8 cellular contexts compared by ENCODE assay signal in the genomic region with DNA sequence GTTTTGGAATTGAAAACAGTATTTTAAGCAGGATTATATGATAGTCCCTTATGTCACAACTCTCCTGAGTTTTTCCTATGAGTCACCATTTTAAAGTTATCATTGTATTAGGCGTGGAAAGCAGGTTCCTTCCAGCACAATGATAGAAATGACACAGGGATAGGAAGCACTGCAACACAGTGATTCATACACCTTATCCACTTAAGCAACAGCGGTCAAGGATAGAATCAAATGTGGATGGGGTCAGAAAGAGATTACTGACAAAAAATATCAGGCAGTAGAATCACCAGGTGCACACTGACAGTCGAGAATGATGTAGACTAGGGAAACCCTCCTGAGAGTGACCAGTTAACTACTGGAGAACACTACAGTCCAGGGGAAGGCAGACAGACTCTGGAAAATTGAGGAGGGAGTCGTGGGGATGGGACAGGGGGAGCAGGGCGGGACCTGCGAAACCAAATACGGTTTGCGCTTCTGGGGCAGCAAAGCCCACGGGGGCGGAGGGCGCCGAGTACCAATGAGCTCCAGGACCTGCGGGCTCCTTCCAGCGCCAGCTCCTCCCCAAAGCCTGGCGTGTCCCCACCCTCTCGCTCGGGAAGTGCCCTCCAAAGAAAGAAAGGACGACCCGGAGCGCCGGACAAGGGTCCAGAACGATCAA. TPM values are rescaled to one million over a fixed set of nuclear protein-coding genes. Genes with fewer than 3 reads are reported as not detected.
A peak's percentile ranks its signal among the peaks of the same experiment; 100 is the strongest.
DNase-seq lines count a peak whose midpoint lies in the region; ATAC-seq and TF ChIP-seq lines count a peak whose summit lies in the region.

No MANE protein-coding gene starts in this region.

- no peaks in the 10 kb centered on the region for H3K4me1 ChIP-seq in NT2/D1 (ENCODE audit: insufficient read depth, insufficient read length)

- H3K4me3 ChIP-seq in NT2/D1 (ENCODE audit: insufficient read length, low read depth): peak overlapping the region; percentile 78

- H3K4me1 Mint-ChIP-seq in MCF 10A (ENCODE audit: insufficient read depth, unreplicated experiment): peaks cover 49% of the 10 kb centered on the region

- no peaks in the 10 kb centered on the region for H3K27me3 Mint-ChIP-seq in MCF 10A (ENCODE audit: insufficient read depth, unreplicated experiment)

- H3K9me3 ChIP-seq in NT2/D1 (ENCODE audit: insufficient read depth, low read length): no peaks in the 10 kb centered on the region

- CTCF ChIA-PET in MCF 10A (lab: Yijun Ruan, JAX): interaction anchor here (0.5 to 1.1 kb wide), 4 partner anchors 31 to 1983 kb away, joined by 3 to 5 read pairs (median 3); no protein-coding TSS in a partner anchor

- peaks cover 26% of the 10 kb centered on the region for H3K36me3 Mint-ChIP-seq in MCF 10A (ENCODE audit: insufficient read depth, unreplicated experiment)

- DNase-seq in GDM1 (lab: John Stamatoyannopoulos, UW): peak; percentile 83
- DNase-seq in NT2/D1 (ENCODE audit: low read depth, low spot score): peak; percentile 70
- peak; percentile 84 for DNase-seq in MCF 10A (ENCODE audit: unreplicated experiment)
- peak; percentile 96 for DNase-seq in islet precursor cell
- DNase-seq in stimulated activated naive CD8-positive, alpha-beta T cell treated with anti-CD3 and anti-CD28 coated beads, Interleukin-15, Interleukin-2, amounts not matched to agents 100 U/mL and 50 U/mL, for 24 hours: no peak
- DNase-seq in activated CD4-positive, alpha-beta T cell treated with anti-CD3 and anti-CD28 coated beads, Interleukin-2, amount 50 U/mL, for 4 hours: no peak

- ATAC-seq in GM21381 (IDR thresholded peaks at IDR 0.05; ENCODE audit: unreplicated experiment) (peak; percentile 41), HG03565 (IDR thresholded peaks at IDR 0.05; ENCODE audit: unreplicated experiment) (peak; percentile 28)
- ATAC-seq in stimulated activated naive CD8-positive, alpha-beta T cell treated with anti-CD3 and anti-CD28 coated beads, Interleukin-15, Interleukin-2, amounts not matched to agents 100 U/mL and 50 U/mL, for 24 hours: peak; percentile 47

- intact Hi-C loops in MCF 10A (cut with micrococcal nuclease): no loop called here

- peak overlapping the region; percentile 99 for H3K27ac Mint-ChIP-seq in MCF 10A (ENCODE audit: low read depth, unreplicated experiment)

- no peaks in the 10 kb centered on the region for H3K27me3 ChIP-seq in NT2/D1 (ENCODE audit: insufficient read depth, insufficient read length)

- TF ChIP-seq CTCF in MCF 10A (IDR thresholded peaks at IDR 0.05; ENCODE audit: unreplicated experiment): no peak

- H3K9ac ChIP-seq in NT2/D1 (ENCODE audit: insufficient read length, low read depth): peak overlapping the region; percentile 78

- H3K36me3 ChIP-seq in NT2/D1 (ENCODE audit: insufficient read depth, insufficient read length, low read length): no peaks in the 10 kb centered on the region

- peak overlapping the region; percentile 99 for H3K4me3 Mint-ChIP-seq in MCF 10A (ENCODE audit: unreplicated experiment)

- TSS peak; percentile 57 for BruUV-seq in MCF 10A (replicated peaks; lab: Mats Ljungman, UMichigan)

- POLR2A ChIA-PET in MCF 10A (lab: Yijun Ruan, JAX): interaction anchor here (0.6 to 8.5 kb wide), 15 partner anchors 8 to 1360 kb away, joined by 3 to 244 read pairs (median 8); a partner anchor contains a TSS

- H3K9me3 Mint-ChIP-seq in MCF 10A (ENCODE audit: unreplicated experiment): no peaks in the 10 kb centered on the region

RNA-seq across cellular contexts. Expression of a gene that starts 0.5 kb away (rescaled TPM):
- 28.5 and 39.9 TPM in 2 replicates for total RNA-seq in MCF 10A (2022)

RNA-seq across cellular contexts. Expression of a gene that starts 44.0 kb away (rescaled TPM):
- 44.0 and 49.1 TPM in 2 replicates for total RNA-seq in MCF 10A (2022)

RNA-seq across cellular contexts. Expression of a gene that starts 44.2 kb away (rescaled TPM):
- total RNA-seq in MCF 10A (2022): 43.4 and 45.9 TPM in 2 replicates

Comparison
In these comparisons a context has a peak if more than half of its experiments do, and no peak if none do; other contexts are left out.
1. DNase-seq: peak in GDM1 (single experiment), NT2/D1 (single experiment), MCF 10A (single experiment) and islet precursor cell (single experiment); none in stimulated activated naive CD8-positive, alpha-beta T cell treated with anti-CD3 and anti-CD28 coated beads, Interleukin-15, Interleukin-2, amounts not matched to agents 100 U/mL and 50 U/mL, for 24 hours (single experiment) and activated CD4-positive, alpha-beta T cell treated with anti-CD3 and anti-CD28 coated beads, Interleukin-2, amount 50 U/mL, for 4 hours (0 of 2).
2. Peak in every context shown above with its lines, with median percentiles within 50 percentile points of each other: ATAC-seq.